Comparison of ENCODE assay signal across 23 cellular contexts in the genomic region with DNA sequence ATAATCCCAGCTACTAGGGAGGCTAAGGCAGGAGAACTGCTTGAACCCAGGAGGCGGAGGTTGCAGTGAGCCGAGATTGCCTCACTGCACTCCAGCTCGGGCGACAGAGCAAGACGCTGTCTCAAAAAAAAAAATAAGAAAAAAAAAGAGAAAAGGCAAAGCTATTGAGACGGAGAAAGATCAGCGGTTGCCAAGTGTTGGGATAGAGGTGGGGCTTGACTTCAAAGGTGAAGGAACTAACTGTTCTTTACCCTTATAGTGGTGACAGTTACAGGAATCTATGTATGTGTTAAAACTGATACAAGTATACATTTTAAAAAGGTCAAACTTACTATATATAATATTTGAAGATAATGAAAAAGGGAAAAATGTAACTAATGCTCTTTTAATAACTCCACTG.
"Had no signal": no experiment of that assay in that cellular context is flagged by ENCODE, and none has a peak within 500 bp of the region (broad histone marks: within the 10 kb centered on the region; RNA-seq: fewer than 3 reads in every experiment).

No MANE protein-coding gene starts in this region.

- DNase-seq: colonic mucosa; effector CD4-positive, alpha-beta T cell; endodermal cell; erythroblast; foreskin keratinocyte; kidney; left cardiac atrium; left ventricle myocardium inferior; lower lobe of right lung; psoas muscle; retina; spleen; stimulated activated CD4-positive, alpha-beta T cell treated with anti-CD3 and anti-CD28 coated beads, Interleukin-15, amount 100 ng/mL, for 24 hours; stimulated activated CD4-positive, alpha-beta T cell treated with anti-CD3 and anti-CD28 coated beads, Interleukin-1b, Interleukin-23, amount 100 ng/mL, for 48 hours; stimulated activated CD4-positive, alpha-beta T cell treated with anti-CD3 and anti-CD28 coated beads, Interleukin-4, amount 100 ng/mL, for 24 hours; stimulated activated naive B cell treated with anti-CD40 and anti-IgM and Interleukin-4, amounts not matched to agents 10 μg/mL and 1 μg/mL and 100 μg/mL, for 72 hours; upper lobe of left lung; uterus had no signal

- H3K27ac ChIP-seq: colonic mucosa, foreskin keratinocyte, left ventricle myocardium inferior, lower lobe of right lung, neutrophil, psoas muscle, spleen, upper lobe of left lung, uterus had no signal

- H3K9me3 Mint-ChIP-seq: memory B cell had no signal

- H3K4me3 ChIP-seq: colonic mucosa, left ventricle myocardium inferior, lower lobe of right lung, psoas muscle, spleen, upper lobe of left lung, uterus had no signal

- H3K9me3 ChIP-seq: colonic mucosa, lower lobe of right lung, neutrophil, psoas muscle, upper lobe of left lung had no signal

- FAIRE-seq: endothelial cell of umbilical vein, kidney had no signal

- H3K4me3 Mint-ChIP-seq: endodermal cell; memory B cell; mesothelial cell of epicardium; stimulated activated naive B cell treated with anti-CD40 and anti-IgM and Interleukin-4, amounts not matched to agents 10 μg/mL and 1 μg/mL and 100 μg/mL, for 72 hours had no signal

- H3K27me3 ChIP-seq: colonic mucosa, foreskin keratinocyte, neutrophil, spleen, upper lobe of left lung, uterus had no signal

- ATAC-seq: foreskin keratinocyte; left cardiac atrium; lower lobe of right lung; psoas muscle; sciatic nerve; stimulated activated naive B cell treated with anti-CD40 and anti-IgM and Interleukin-4, amounts not matched to agents 10 μg/mL and 1 μg/mL and 100 μg/mL, for 72 hours had no signal

- H3K4me1 ChIP-seq: colonic mucosa, psoas muscle, uterus had no signal

- H3K27ac Mint-ChIP-seq: endodermal cell, memory B cell had no signal

- H3K36me3 ChIP-seq: uterus had no signal

- H3K27me3 Mint-ChIP-seq: memory B cell; stimulated activated naive B cell treated with anti-CD40 and anti-IgM and Interleukin-4, amounts not matched to agents 10 μg/mL and 1 μg/mL and 100 μg/mL, for 72 hours had no signal
